ENCODE assay signal across 16 cellular contexts in the genomic region with DNA sequence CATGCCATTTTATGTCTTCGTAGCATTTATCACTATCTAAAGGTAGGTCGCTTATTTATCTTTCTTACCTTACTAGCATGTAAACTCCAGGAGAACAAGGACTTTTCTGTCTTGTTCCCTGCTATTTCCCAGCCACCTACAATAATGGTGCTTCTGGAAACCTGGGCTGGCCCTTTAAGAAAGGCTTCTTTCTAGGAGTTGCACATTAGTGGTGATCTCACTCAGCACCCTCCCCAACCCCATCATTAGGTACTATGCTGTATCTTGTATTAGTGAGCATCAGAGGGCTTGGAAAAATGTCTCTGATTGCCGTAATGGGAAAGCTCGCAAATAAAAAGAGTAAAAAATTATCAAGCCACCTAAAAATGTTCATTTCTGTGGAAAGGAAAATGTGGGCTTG. TPM values are rescaled to one million over a fixed set of nuclear protein-coding genes. Genes with fewer than 3 reads are reported as not detected.
DNase-seq lines count a peak whose midpoint lies in the region; TF ChIP-seq lines count a peak whose summit lies in the region.
"Had no signal": no experiment of that assay in that cellular context is flagged by ENCODE, and none has a peak within 500 bp of the region (broad histone marks: within the 10 kb centered on the region; RNA-seq: fewer than 3 reads in every experiment).

No MANE protein-coding gene starts in this region.

- no peaks in the 10 kb centered on the region for H3K79me2 ChIP-seq in neural cell (replicated peaks; ENCODE audit: insufficient read depth, low read length)

- H3K36me3 ChIP-seq in neural cell (ENCODE audit: insufficient read depth, low read length): no peaks in the 10 kb centered on the region

- TF ChIP-seq RAD21 in neural cell (conservative IDR thresholded peaks at IDR 0.05): no peak

- TF ChIP-seq EP300 in neural cell (conservative IDR thresholded peaks at IDR 0.05; ENCODE audit: poor library complexity, severe bottlenecking): no peak

- no peak overlapping the region for H3K4me3 ChIP-seq in coronary artery
- peak overlapping the region; percentile 2 for H3K4me3 ChIP-seq in neural cell (ENCODE audit: low read length)
- H3K4me3 ChIP-seq: GM23338 had no signal

- no peak overlapping the region for H3K9ac ChIP-seq in neural cell (ENCODE audit: low read length)

- H3K4me2 ChIP-seq in neural cell (ENCODE audit: low read length): peak overlapping the region; percentile 13
- H3K4me2 ChIP-seq: GM23338 had no signal

- H3K9me2 ChIP-seq in neural cell (ENCODE audit: insufficient read depth, low read length): no peaks in the 10 kb centered on the region

- no peak overlapping the region for H2AFZ ChIP-seq in neural cell (ENCODE audit: low read depth, low read length)
- H2AFZ ChIP-seq: GM23338 had no signal

- no peaks in the 10 kb centered on the region for H3K27me3 ChIP-seq in neural cell (ENCODE audit: insufficient read depth, low read depth, low read length)

- no peaks in the 10 kb centered on the region for H3F3A ChIP-seq in neural cell (ENCODE audit: insufficient read depth, low read length, poor library complexity, severe bottlenecking)

- no peaks in the 10 kb centered on the region for H3K9me3 ChIP-seq in neural cell (ENCODE audit: low read length)

- DNase-seq in NCI-H2227 treated with DMSO at 0.1 percent for 48 hours (lab: John Stamatoyannopoulos, UW) (peak; percentile 53), coronary artery (ENCODE audit: low spot score) (peak; percentile 12), NCI-H1048 (lab: John Stamatoyannopoulos, UW) (no peak), NCI-H2171 treated with DMSO at 0.1 percent for 48 hours (lab: John Stamatoyannopoulos, UW) (no peak)
- no peak for DNase-seq in activated T-cell treated with anti-CD3 and anti-CD28 coated beads, Interleukin-2, amount 50 U/mL, for 1 hour
- DNase-seq: C1 segment of cervical spinal cord; Calu3; CD4-positive, alpha-beta memory T cell; COR-L47; DMS53; DMS79 treated with DMSO at 0.1 percent for 48 hours; GF-D8; H9; HFFc6 had no signal

- TF ChIP-seq CTCF in coronary artery (IDR thresholded peaks at IDR 0.05) (no peak), neural cell (IDR thresholded peaks at IDR 0.05; ENCODE audit: poor library complexity, severe bottlenecking) (no peak)

- no peaks in the 10 kb centered on the region for H4K20me1 ChIP-seq in neural cell (ENCODE audit: insufficient read depth)

- H3K27ac ChIP-seq in coronary artery (no peak overlapping the region), neural cell (ENCODE audit: low read length) (peak overlapping the region; percentile 40)

TF ChIP-seq in neural cell, 6 proteins besides CTCF, POLR2A, EP300 and RAD21:
- TF ChIP-seq REST (IDR thresholded peaks at IDR 0.05; ENCODE audit: borderline replicate concordance) (no peak), TAF1 (IDR thresholded peaks at IDR 0.05; ENCODE audit: low read depth) (no peak), SMC3 (conservative IDR thresholded peaks at IDR 0.05; ENCODE audit: poor library complexity) (no peak), MXI1 (conservative IDR thresholded peaks at IDR 0.05; ENCODE audit: poor library complexity, severe bottlenecking) (no peak), EZH2 (IDR thresholded peaks at IDR 0.05; ENCODE audit: borderline replicate concordance, insufficient read depth, low read length, poor library complexity, severe bottlenecking) (no peak), POLR2AphosphoS5 (IDR thresholded peaks at IDR 0.05) (no peak)
TF ChIP-seq in neural cell: peak in this region for 0.

RNA-seq across cellular contexts. Expression of gene CCDC92, which starts 12.6 kb away (rescaled TPM):
- polyA plus RNA-seq in neural cell: 11.3 and 12.4 TPM in 2 replicates
- 38.5 and 50.9 TPM in 2 replicates for polyA minus RNA-seq in neural cell

RNA-seq across cellular contexts. Expression of gene ZNF664, which starts 13.0 kb away (rescaled TPM):
- polyA plus RNA-seq in neural cell: 146 and 152 TPM in 2 replicates
- 149 and 186 TPM in 2 replicates for polyA minus RNA-seq in neural cell

Comparison
In these comparisons a context has a peak if more than half of its experiments do, and no peak if none do; other contexts are left out.
1. DNase-seq: peak in NCI-H2227 treated with DMSO at 0.1 percent for 48 hours (single experiment) and coronary artery (single experiment); none in NCI-H1048 (single experiment), NCI-H2171 treated with DMSO at 0.1 percent for 48 hours (single experiment) and activated T-cell treated with anti-CD3 and anti-CD28 coated beads, Interleukin-2, amount 50 U/mL, for 1 hour (single experiment).